1 cellular context compared by ENCODE assay signal in the genomic region with DNA sequence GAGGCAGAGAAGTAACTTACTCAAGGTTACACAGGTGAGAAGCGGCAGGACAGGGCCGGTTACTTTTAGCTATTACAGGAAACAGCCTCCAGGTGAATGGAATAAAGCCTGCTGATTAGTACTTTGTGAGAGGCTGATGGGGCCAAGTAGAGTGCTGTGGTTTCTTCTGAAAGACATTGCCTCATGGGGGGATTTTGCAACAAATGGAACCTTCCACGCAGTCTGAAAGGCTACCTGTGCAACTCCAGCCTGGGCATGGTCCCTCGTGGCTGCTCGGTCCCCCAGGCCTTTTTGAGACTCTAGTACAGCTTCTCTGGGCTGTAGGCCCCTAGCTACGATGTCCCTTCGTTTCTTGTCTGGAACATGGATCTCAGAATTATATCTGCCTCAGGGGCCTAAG.
TF ChIP-seq lines count a peak whose summit lies in the region.

No MANE protein-coding gene starts in this region.

TF ChIP-seq in H1, 55 proteins besides CTCF, POLR2A, EP300 and RAD21:
- TF ChIP-seq, protein P1, sequence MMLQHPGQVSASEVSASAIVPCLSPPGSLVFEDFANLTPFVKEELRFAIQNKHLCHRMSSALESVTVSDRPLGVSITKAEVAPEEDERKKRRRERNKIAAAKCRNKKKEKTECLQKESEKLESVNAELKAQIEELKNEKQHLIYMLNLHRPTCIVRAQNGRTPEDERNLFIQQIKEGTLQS (IDR thresholded peaks at IDR 0.05; ENCODE audit: insufficient read depth, low read depth, low read length) = no peak
- no peak for TF ChIP-seq FOSL1 (IDR thresholded peaks at IDR 0.05; ENCODE audit: insufficient read depth, low read depth, low read length)
- TF ChIP-seq CHD1 (IDR thresholded peaks at IDR 0.05; ENCODE audit: low read depth, low read length) = no peak
- TF ChIP-seq CTBP2 (IDR thresholded peaks at IDR 0.05; ENCODE audit: borderline replicate concordance, insufficient read depth, insufficient read length, low read length) = no peak
- TF ChIP-seq SP2 (IDR thresholded peaks at IDR 0.05; ENCODE audit: low read length) = no peak
- no peak for TF ChIP-seq RNF2 (IDR thresholded peaks at IDR 0.05; ENCODE audit: borderline replicate concordance, low read depth, low read length, missing control alignments, poor library complexity, severe bottlenecking)
- TF ChIP-seq TCF12 (IDR thresholded peaks at IDR 0.05; ENCODE audit: low read depth, low read length) = no peak
- no peak for TF ChIP-seq JUND (IDR thresholded peaks at IDR 0.05; ENCODE audit: low read length)
- TF ChIP-seq BCL11A (IDR thresholded peaks at IDR 0.05; ENCODE audit: low read depth in 2 of 2, low read length in 2 of 2) = no peak
- no peak for TF ChIP-seq KDM5A (IDR thresholded peaks at IDR 0.05; ENCODE audit: low read length)
- no peak for TF ChIP-seq RBBP5 (IDR thresholded peaks at IDR 0.05; ENCODE audit: borderline replicate concordance, low read depth, low read length)
- no peak for TF ChIP-seq HDAC6 (IDR thresholded peaks at IDR 0.05; ENCODE audit: low read depth, low read length)
- TF ChIP-seq KDM4A (IDR thresholded peaks at IDR 0.05; ENCODE audit: low read depth, low read length, severe bottlenecking) = no peak
- no peak for TF ChIP-seq MAFK (IDR thresholded peaks at IDR 0.05; ENCODE audit: low read depth, low read length)
TF ChIP-seq in H1: peak in this region for 0.
